Comparison of ENCODE assay signal across 8 cellular contexts in genomic region chr12:122399254-122399591, GRCh38. TPM values are rescaled to one million over a fixed set of nuclear protein-coding genes. Genes with fewer than 3 reads are reported as not detected.
DNase-seq lines count a peak whose midpoint lies in the region; ATAC-seq, FAIRE-seq and TF ChIP-seq lines count a peak whose summit lies in the region.

No MANE protein-coding gene starts in this region.

- no peaks in the 10 kb centered on the region for H3F3A ChIP-seq in SU-DHL-6 (ENCODE audit: insufficient read depth)

- peak overlapping the region; percentile 69 for H2AFZ ChIP-seq in SU-DHL-6 (ENCODE audit: low read depth, low read length, severe bottlenecking)

- intact Hi-C loops in sciatic nerve (cut with DNase I), result no loop called here

- H3K4me2 ChIP-seq in SU-DHL-6 (ENCODE audit: low read depth, low read length, poor library complexity, severe bottlenecking), result peak overlapping the region; percentile 19

- no peak for TF ChIP-seq EP300 in gastroesophageal sphincter (IDR thresholded peaks at IDR 0.05)

- no peak for TF ChIP-seq CTCF in SU-DHL-6 (IDR thresholded peaks at IDR 0.05; ENCODE audit: insufficient read depth, low read length, poor library complexity, severe bottlenecking)
- TF ChIP-seq CTCF in gastroesophageal sphincter (IDR thresholded peaks at IDR 0.05), result no peak

- no peak for DNase-seq in sciatic nerve (ENCODE audit: low spot score)
- no peak for DNase-seq in retina
- no peak for DNase-seq in GM12892 (ENCODE audit: insufficient read length)
- DNase-seq in stimulated activated CD4-positive, alpha-beta T cell treated with anti-CD3 and anti-CD28 coated beads, Interleukin-4, amount 100 ng/mL, for 24 hours, result no peak
- DNase-seq in iPS-NIHi7 (ENCODE audit: extremely low spot score), result no peak

- WGBS in gastroesophageal sphincter (ENCODE audit: low coverage in 1 of 2), 2 donors, result 6 to 24% methylated on average over 2 of the region's 2 CpGs

- peak overlapping the region; percentile 0; the same call in 1 of the 2 replicates for H3K9ac ChIP-seq in SU-DHL-6 (ENCODE audit: low read length)

- no peak overlapping the region for H3K27ac ChIP-seq in SU-DHL-6 (ENCODE audit: low read depth, low read length)
- peak overlapping the region; percentile 87 to 98 (median 91) for H3K27ac ChIP-seq in gastroesophageal sphincter

- H3K4me1 ChIP-seq in gastroesophageal sphincter, result peaks cover 0 to 80% (median 19%) of the 10 kb centered on the region in 3 donors

- H4K20me1 ChIP-seq in SU-DHL-6 (ENCODE audit: low read depth, low read length), result no peaks in the 10 kb centered on the region

- no peaks in the 10 kb centered on the region for H3K9me3 ChIP-seq in SU-DHL-6 (ENCODE audit: insufficient read depth, low read length)
- no peaks in the 10 kb centered on the region for H3K9me3 ChIP-seq in gastroesophageal sphincter

- no peak overlapping the region for H3K4me3 ChIP-seq in SU-DHL-6 (ENCODE audit: insufficient read depth, low read length, poor library complexity, severe bottlenecking)
- peak overlapping the region in 1 of 2 donors; percentile 29 for H3K4me3 ChIP-seq in gastroesophageal sphincter

- no peak for FAIRE-seq in GM12892 (lab: Jason Lieb, UNC)

- peak; percentile 13 for ATAC-seq in GM18511 (IDR thresholded peaks at IDR 0.05; ENCODE audit: unreplicated experiment)
- peak; percentile 6 for ATAC-seq in gastroesophageal sphincter
- ATAC-seq in sciatic nerve, result peak; percentile 18

- H3K9me2 ChIP-seq in SU-DHL-6 (replicated peaks; ENCODE audit: insufficient read depth, low read length), result no peaks in the 10 kb centered on the region

- H3K27me3 ChIP-seq in SU-DHL-6 (ENCODE audit: low read length) (no peaks in the 10 kb centered on the region), gastroesophageal sphincter (no peaks in the 10 kb centered on the region)

- TF ChIP-seq POLR2A in gastroesophageal sphincter (IDR thresholded peaks at IDR 0.05), result no peak
- no peak for TF ChIP-seq POLR2A in GM12892 (IDR thresholded peaks at IDR 0.05; ENCODE audit: low read depth, low read length)

- H3K36me3 ChIP-seq in SU-DHL-6 (ENCODE audit: low read length), result no peaks in the 10 kb centered on the region
- H3K36me3 ChIP-seq in gastroesophageal sphincter, result no peaks in the 10 kb centered on the region

- no peaks in the 10 kb centered on the region for H3K79me2 ChIP-seq in SU-DHL-6 (ENCODE audit: insufficient read depth, low read length)

RNA-seq across cellular contexts. Expression of gene CLIP1, which starts 23.2 kb away (rescaled TPM):
- total RNA-seq in gastroesophageal sphincter (100 to 1,000 TPM; 186 to 272 (median 208) TPM), sciatic nerve (114 TPM)
- 19.6 TPM for polyA plus RNA-seq in GM12892 (2012; ENCODE audit: missing spikeins)
